ENCODE assay signal across 26 cellular contexts in genomic region chr6:157462956-157463742, GRCh38.
DNase-seq lines count a peak whose midpoint lies in the region; ATAC-seq and TF ChIP-seq lines count a peak whose summit lies in the region.
"Had no signal": no experiment of that assay in that cellular context is flagged by ENCODE, and none has a peak within 500 bp of the region (broad histone marks: within the 10 kb centered on the region; RNA-seq: fewer than 3 reads in every experiment).

No MANE protein-coding gene starts in this region.

- WGBS in esophagus muscularis mucosa, result 94% methylated on average over 6 of the region's 6 CpGs

- DNase-seq in HPDE6-E6E7 (ENCODE audit: extremely low spot score), result peak; percentile 26
- no peak for DNase-seq in T-helper 17 cell
- peak; percentile 85 for DNase-seq in esophagus muscularis mucosa (ENCODE audit: extremely low spot score)
- no peak for DNase-seq in type B pancreatic cell (ENCODE audit: extremely low spot score, unreplicated experiment)
- no peak for DNase-seq in NOMO-1 treated with dmso at 0.1 percent for 144 hours (lab: John Stamatoyannopoulos, UW; ENCODE audit: unreplicated experiment)
- no peak for DNase-seq in NK-92 treated with Interleukin-12 subunit alpha and Interleukin-12 subunit beta, amount 100 ng/mL, for 24 hours (lab: John Stamatoyannopoulos, UW)
- DNase-seq: activated CD4-positive, alpha-beta T cell treated with anti-CD3 and anti-CD28 coated beads, Interleukin-2, amount 50 U/mL, for 48 hours; adrenal gland; brain microvascular endothelial cell; CD4-positive, alpha-beta memory T cell; GDM1; heart right ventricle; HFFc6; Karpas-422; left lung; NCI-H1048; NCI-H2029; NCI-H345; stimulated activated CD8-positive, alpha-beta memory T cell treated with anti-CD3 and anti-CD28 coated beads, Interleukin-4, amount 100 ng/mL, for 48 hours; T-helper 2 cell had no signal

- H3K4me3 Mint-ChIP-seq in T-helper 17 cell, result no peak overlapping the region
- no peak overlapping the region for H3K4me3 Mint-ChIP-seq in type B pancreatic cell
- H3K4me3 Mint-ChIP-seq: CD4-positive, alpha-beta memory T cell; HFFc6; neural crest cell had no signal

- ATAC-seq in T-helper 17 cell, result no peak
- no peak for ATAC-seq in GM18873 (IDR thresholded peaks at IDR 0.05; ENCODE audit: low FRiP score, unreplicated experiment)
- ATAC-seq: heart right ventricle, left lung, sciatic nerve had no signal

- no peaks in the 10 kb centered on the region for H3K9me3 ChIP-seq in T-helper 17 cell (ENCODE audit: control insufficient read depth, low read length, poor library complexity, severe bottlenecking)
- no peaks in the 10 kb centered on the region for H3K9me3 ChIP-seq in esophagus muscularis mucosa
- H3K9me3 ChIP-seq: adrenal gland, heart right ventricle, left lung, SJSA1, vagina had no signal

- no peaks in the 10 kb centered on the region for H3K27me3 ChIP-seq in esophagus muscularis mucosa
- H3K27me3 ChIP-seq: adrenal gland, brain microvascular endothelial cell, heart right ventricle, left lung, SJSA1, vagina had no signal

- no peaks in the 10 kb centered on the region for H3K36me3 ChIP-seq in esophagus muscularis mucosa
- H3K36me3 ChIP-seq: adrenal gland, brain microvascular endothelial cell, heart right ventricle, left lung, SJSA1, vagina had no signal

- H3K4me1 Mint-ChIP-seq in T-helper 17 cell (peaks cover 8% of the 10 kb centered on the region), type B pancreatic cell (ENCODE audit: unreplicated experiment) (peaks cover 24% of the 10 kb centered on the region)

- H3K4me1 ChIP-seq in esophagus muscularis mucosa, result peaks cover 7 to 15% (median 12%) of the 10 kb centered on the region in 4 donors
- H3K4me1 ChIP-seq: adrenal gland, vagina had no signal

- intact Hi-C loops in esophagus muscularis mucosa (cut with DNase I), result no loop called here

- peaks cover 2% of the 10 kb centered on the region for H3K36me3 Mint-ChIP-seq in T-helper 17 cell (ENCODE audit: low read depth)
- no peaks in the 10 kb centered on the region for H3K36me3 Mint-ChIP-seq in type B pancreatic cell
- H3K36me3 Mint-ChIP-seq: CD4-positive, alpha-beta memory T cell had no signal

- no peak overlapping the region for H3K27ac ChIP-seq in esophagus muscularis mucosa (replicated peaks in 1 of 4)
- H3K27ac ChIP-seq: adrenal gland, brain microvascular endothelial cell, coronary artery, heart right ventricle, SJSA1, vagina had no signal

- H3K27me3 Mint-ChIP-seq in T-helper 17 cell (no peaks in the 10 kb centered on the region), type B pancreatic cell (no peaks in the 10 kb centered on the region)
- H3K27me3 Mint-ChIP-seq: CD4-positive, alpha-beta memory T cell had no signal

- H3K9me3 Mint-ChIP-seq in type B pancreatic cell, result no peaks in the 10 kb centered on the region
- H3K9me3 Mint-ChIP-seq: CD4-positive, alpha-beta memory T cell; HFFc6; neural crest cell had no signal

- no peak for TF ChIP-seq EP300 in esophagus muscularis mucosa (IDR thresholded peaks at IDR 0.05)

- no peak overlapping the region for H3K4me3 ChIP-seq in esophagus muscularis mucosa
- H3K4me3 ChIP-seq: adrenal gland, coronary artery, heart right ventricle, left lung, SJSA1, vagina had no signal

- TF ChIP-seq CTCF in esophagus muscularis mucosa (IDR thresholded peaks at IDR 0.05) (no peak), type B pancreatic cell (conservative IDR thresholded peaks at IDR 0.05) (no peak)

- peak overlapping the region; percentile 62 for H3K27ac Mint-ChIP-seq in T-helper 17 cell
- peak overlapping the region; percentile 33 for H3K27ac Mint-ChIP-seq in type B pancreatic cell
- H3K27ac Mint-ChIP-seq: CD4-positive, alpha-beta memory T cell; HFFc6 had no signal

- TF ChIP-seq POLR2A in esophagus muscularis mucosa (IDR thresholded peaks at IDR 0.05; ENCODE audit: low read depth), result no peak

Comparison
In these comparisons a context has a peak if more than half of its experiments do, and no peak if none do; other contexts are left out.
1. DNase-seq: peak in HPDE6-E6E7 (single experiment) and esophagus muscularis mucosa (single experiment); none in T-helper 17 cell (0 of 3), type B pancreatic cell (single experiment), NOMO-1 treated with dmso at 0.1 percent for 144 hours (single experiment) and NK-92 treated with Interleukin-12 subunit alpha and Interleukin-12 subunit beta, amount 100 ng/mL, for 24 hours (single experiment).